1 cellular context compared by ENCODE assay signal in genomic region chr1:54679706-54680105, GRCh38.
TF ChIP-seq lines count a peak whose summit lies in the region.

No MANE protein-coding gene starts in this region.

TF ChIP-seq in HepG2, 621 proteins besides CTCF, POLR2A, EP300 and RAD21:
- TF ChIP-seq, protein P1, sequence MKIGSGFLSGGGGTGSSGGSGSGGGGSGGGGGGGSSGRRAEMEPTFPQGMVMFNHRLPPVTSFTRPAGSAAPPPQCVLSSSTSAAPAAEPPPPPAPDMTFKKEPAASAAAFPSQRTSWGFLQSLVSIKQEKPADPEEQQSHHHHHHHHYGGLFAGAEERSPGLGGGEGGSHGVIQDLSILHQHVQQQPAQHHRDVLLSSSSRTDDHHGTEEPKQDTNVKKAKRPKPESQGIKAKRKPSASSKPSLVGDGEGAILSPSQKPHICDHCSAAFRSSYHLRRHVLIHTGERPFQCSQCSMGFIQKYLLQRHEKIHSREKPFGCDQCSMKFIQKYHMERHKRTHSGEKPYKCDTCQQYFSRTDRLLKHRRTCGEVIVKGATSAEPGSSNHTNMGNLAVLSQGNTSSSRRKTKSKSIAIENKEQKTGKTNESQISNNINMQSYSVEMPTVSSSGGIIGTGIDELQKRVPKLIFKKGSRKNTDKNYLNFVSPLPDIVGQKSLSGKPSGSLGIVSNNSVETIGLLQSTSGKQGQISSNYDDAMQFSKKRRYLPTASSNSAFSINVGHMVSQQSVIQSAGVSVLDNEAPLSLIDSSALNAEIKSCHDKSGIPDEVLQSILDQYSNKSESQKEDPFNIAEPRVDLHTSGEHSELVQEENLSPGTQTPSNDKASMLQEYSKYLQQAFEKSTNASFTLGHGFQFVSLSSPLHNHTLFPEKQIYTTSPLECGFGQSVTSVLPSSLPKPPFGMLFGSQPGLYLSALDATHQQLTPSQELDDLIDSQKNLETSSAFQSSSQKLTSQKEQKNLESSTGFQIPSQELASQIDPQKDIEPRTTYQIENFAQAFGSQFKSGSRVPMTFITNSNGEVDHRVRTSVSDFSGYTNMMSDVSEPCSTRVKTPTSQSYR (CRISPR knock-in tag; IDR thresholded peaks at IDR 0.05; ENCODE audit: borderline replicate concordance) = no peak
- TF ChIP-seq, protein P2, sequence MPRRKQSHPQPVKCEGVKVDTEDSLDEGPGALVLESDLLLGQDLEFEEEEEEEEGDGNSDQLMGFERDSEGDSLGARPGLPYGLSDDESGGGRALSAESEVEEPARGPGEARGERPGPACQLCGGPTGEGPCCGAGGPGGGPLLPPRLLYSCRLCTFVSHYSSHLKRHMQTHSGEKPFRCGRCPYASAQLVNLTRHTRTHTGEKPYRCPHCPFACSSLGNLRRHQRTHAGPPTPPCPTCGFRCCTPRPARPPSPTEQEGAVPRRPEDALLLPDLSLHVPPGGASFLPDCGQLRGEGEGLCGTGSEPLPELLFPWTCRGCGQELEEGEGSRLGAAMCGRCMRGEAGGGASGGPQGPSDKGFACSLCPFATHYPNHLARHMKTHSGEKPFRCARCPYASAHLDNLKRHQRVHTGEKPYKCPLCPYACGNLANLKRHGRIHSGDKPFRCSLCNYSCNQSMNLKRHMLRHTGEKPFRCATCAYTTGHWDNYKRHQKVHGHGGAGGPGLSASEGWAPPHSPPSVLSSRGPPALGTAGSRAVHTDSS (CRISPR knock-in tag; conservative IDR thresholded peaks at IDR 0.05) = no peak
- no peak for TF ChIP-seq XBP1 (CRISPR knock-in tag; IDR thresholded peaks at IDR 0.05)
- no peak for TF ChIP-seq DRAP1 (CRISPR knock-in tag; IDR thresholded peaks at IDR 0.05)
- no peak for TF ChIP-seq NBN (conservative IDR thresholded peaks at IDR 0.05)
- no peak for TF ChIP-seq ZNF609 (CRISPR knock-in tag; IDR thresholded peaks at IDR 0.05; ENCODE audit: borderline replicate concordance)
- no peak for TF ChIP-seq ZNF589 (CRISPR knock-in tag; conservative IDR thresholded peaks at IDR 0.05)
- no peak for TF ChIP-seq RCOR2 (CRISPR knock-in tag; IDR thresholded peaks at IDR 0.05)
- TF ChIP-seq XRCC5 (optimal IDR thresholded peaks at IDR 0.05; ENCODE audit: low read length) = no peak
- no peak for TF ChIP-seq ZFX (CRISPR knock-in tag; IDR thresholded peaks at IDR 0.05; ENCODE audit: low read depth)
- TF ChIP-seq MLXIP (CRISPR knock-in tag; IDR thresholded peaks at IDR 0.05; ENCODE audit: borderline replicate concordance) = no peak
- no peak for TF ChIP-seq ZNF468 (CRISPR knock-in tag; IDR thresholded peaks at IDR 0.05)
- no peak for TF ChIP-seq ERF (CRISPR knock-in tag; IDR thresholded peaks at IDR 0.05)
- TF ChIP-seq ZNF136 (CRISPR knock-in tag; IDR thresholded peaks at IDR 0.05; ENCODE audit: low read depth) = no peak
- TF ChIP-seq GABPB1 (CRISPR knock-in tag; IDR thresholded peaks at IDR 0.05) = no peak
- TF ChIP-seq ZMYM4 (CRISPR knock-in tag; IDR thresholded peaks at IDR 0.05) = no peak
- no peak for TF ChIP-seq MLLT10 (CRISPR knock-in tag; IDR thresholded peaks at IDR 0.05)
- TF ChIP-seq CCDC6 (CRISPR knock-in tag; IDR thresholded peaks at IDR 0.05) = no peak
- TF ChIP-seq ARNTL (CRISPR knock-in tag; IDR thresholded peaks at IDR 0.05) = no peak
